In the genomic region with DNA sequence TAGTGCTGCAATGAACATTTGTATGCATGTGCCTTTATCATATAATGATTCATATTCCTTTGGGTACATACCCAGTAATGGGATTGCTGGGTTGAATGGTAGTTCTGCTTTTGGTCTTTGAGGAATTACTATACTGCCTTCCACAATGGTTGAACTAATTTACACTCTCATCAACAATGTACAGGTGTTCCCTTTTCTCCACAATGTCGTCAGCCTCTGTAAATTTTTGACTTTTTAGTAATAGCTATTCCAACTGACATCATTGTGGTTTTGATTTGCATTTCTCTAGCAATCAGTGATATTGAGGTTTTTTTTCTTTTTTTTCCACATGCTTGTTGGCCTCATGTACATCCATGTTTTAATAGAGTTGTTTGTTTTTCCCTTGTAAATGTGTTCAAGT, we compare ENCODE assay signal across 25 cellular contexts.
"Had no signal": no experiment of that assay in that cellular context is flagged by ENCODE, and none has a peak within 500 bp of the region (broad histone marks: within the 10 kb centered on the region; RNA-seq: fewer than 3 reads in every experiment).

No MANE protein-coding gene starts in this region.

- H3K27me3 Mint-ChIP-seq: naive B cell; naive thymus-derived CD8-positive, alpha-beta T cell had no signal

- H3K27ac ChIP-seq: coronary artery, dorsolateral prefrontal cortex, esophagus muscularis mucosa, gastrocnemius medialis, heart right ventricle, left lung, lower lobe of right lung had no signal

- FAIRE-seq: endothelial cell of umbilical vein, islet of Langerhans, keratinocyte had no signal

- H3K27ac Mint-ChIP-seq: mesothelial cell of epicardium; naive B cell; naive thymus-derived CD8-positive, alpha-beta T cell had no signal

- H3K4me3 Mint-ChIP-seq: mesothelial cell of epicardium; naive B cell; naive thymus-derived CD8-positive, alpha-beta T cell had no signal

- ATAC-seq: gastrocnemius medialis; heart right ventricle; left lung; left ventricle myocardium superior; lower lobe of right lung; mucosa of descending colon; naive thymus-derived CD8-positive, alpha-beta T cell had no signal

- H3K4me3 ChIP-seq: coronary artery, dorsolateral prefrontal cortex, esophagus muscularis mucosa, gastrocnemius medialis, heart right ventricle, left lung, lower lobe of right lung, mucosa of descending colon had no signal

- H3K4me1 ChIP-seq: esophagus muscularis mucosa, gastrocnemius medialis, heart right ventricle, left lung, lower lobe of right lung had no signal

- H3K36me3 Mint-ChIP-seq: mesothelial cell of epicardium; naive B cell; naive thymus-derived CD8-positive, alpha-beta T cell had no signal

- H3K36me3 ChIP-seq: esophagus muscularis mucosa, gastrocnemius medialis, heart right ventricle, left lung, lower lobe of right lung had no signal

- H3K4me1 Mint-ChIP-seq: naive B cell; naive thymus-derived CD8-positive, alpha-beta T cell had no signal

- H3K9me3 ChIP-seq: esophagus muscularis mucosa, gastrocnemius medialis, lower lobe of right lung had no signal

- DNase-seq: dermis blood vessel endothelial cell; dorsolateral prefrontal cortex; effector CD4-positive, alpha-beta T cell; effector memory CD4-positive, alpha-beta T cell; foreskin fibroblast; foreskin melanocyte; gastrocnemius medialis; glutamatergic neuron; head of caudate nucleus; heart right ventricle; hippocampal formation; left cardiac atrium; left lung; left ventricle myocardium superior; lower lobe of right lung; mesenchymal stem cell; mucosa of descending colon; naive B cell; naive thymus-derived CD8-positive, alpha-beta T cell had no signal

- H3K27me3 ChIP-seq: esophagus muscularis mucosa, gastrocnemius medialis, heart right ventricle, left lung had no signal
